ENCODE assay signal across 11 cellular contexts in genomic region chr3:25235471-25235870, GRCh38.
"Had no signal": no experiment of that assay in that cellular context is flagged by ENCODE, and none has a peak within 500 bp of the region (broad histone marks: within the 10 kb centered on the region; RNA-seq: fewer than 3 reads in every experiment).

No MANE protein-coding gene starts in this region.

- H3K9me3 ChIP-seq: suprapubic skin, upper lobe of left lung had no signal

- H3K4me3 ChIP-seq: suprapubic skin, upper lobe of left lung had no signal

- H3K36me3 ChIP-seq: suprapubic skin, upper lobe of left lung had no signal

- H3K4me1 ChIP-seq: suprapubic skin, upper lobe of left lung had no signal

- DNase-seq: activated CD4-positive, alpha-beta T cell treated with anti-CD3 and anti-CD28 coated beads for 36 hours; activated CD8-positive, alpha-beta memory T cell treated with anti-CD3 and anti-CD28 coated beads, Interleukin-2, amount 50 U/mL, for 48 hours; activated CD8-positive, alpha-beta T cell treated with anti-CD3 and anti-CD28 coated beads, Interleukin-2, amount 10 ng/mL, durations not matched to agents 7 days and 5 days; activated naive CD4-positive, alpha-beta T cell treated with anti-CD3 and anti-CD28 coated beads for 36 hours; cerebellar nuclear complex; mammary epithelial cell; stimulated activated CD4-positive, alpha-beta T cell treated with anti-CD3 and anti-CD28 coated beads, Interleukin-12 subunit alpha, Interleukin-12 subunit beta, amount 100 ng/mL, for 4 hours; stimulated activated naive CD8-positive, alpha-beta T cell treated with anti-CD3 and anti-CD28 coated beads, Interleukin-15, Interleukin-2, amounts not matched to agents 100 U/mL and 50 U/mL, for 24 hours; T1000; upper lobe of left lung had no signal

- H3K27ac ChIP-seq: suprapubic skin, upper lobe of left lung had no signal

- H3K27me3 ChIP-seq: suprapubic skin, upper lobe of left lung had no signal
